Comparison of ENCODE assay signal across 32 cellular contexts in the genomic region with DNA sequence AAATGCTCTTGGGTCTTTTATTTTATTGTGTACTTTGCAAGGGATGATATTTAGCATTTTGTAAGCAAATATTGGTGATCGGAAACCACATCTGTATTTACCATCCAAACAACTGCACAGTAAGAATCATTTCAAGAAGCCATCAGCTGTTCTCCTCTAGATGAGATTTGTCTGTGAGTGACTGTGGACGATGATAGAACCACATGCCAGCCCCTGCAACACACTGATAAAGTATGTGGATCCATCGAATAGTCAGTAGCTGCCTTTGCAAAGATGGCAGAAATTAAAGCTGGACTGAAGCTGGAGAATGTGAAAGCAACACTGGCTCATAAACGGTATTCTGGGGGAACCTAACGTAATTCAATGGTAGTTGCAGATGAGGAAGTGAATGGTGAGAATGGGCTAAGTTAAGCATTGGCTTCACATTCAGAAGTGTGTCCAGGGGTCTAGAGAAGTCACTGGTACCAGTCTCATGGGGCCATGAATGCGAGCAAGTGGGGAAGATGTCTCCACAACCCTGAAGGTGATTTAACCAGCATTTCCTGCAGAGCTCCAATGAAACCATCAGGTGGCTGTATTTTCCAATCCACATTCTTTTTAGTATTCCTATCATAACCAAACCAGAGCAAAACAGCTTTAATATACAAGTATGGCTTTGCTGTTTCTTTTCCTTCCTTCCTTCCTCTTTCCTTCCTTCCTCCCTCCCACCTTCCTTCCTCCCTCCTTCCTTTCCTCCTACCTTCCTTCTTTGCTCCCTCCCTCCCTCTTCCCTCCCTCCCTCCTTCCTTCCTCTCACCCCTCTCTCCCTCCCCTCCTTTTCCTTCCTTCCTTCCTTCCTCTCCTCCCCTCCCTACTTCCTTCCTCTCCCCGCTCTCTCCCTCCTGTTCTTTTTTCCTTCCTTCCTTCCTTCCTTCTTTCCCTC.
A peak's percentile ranks its signal among the peaks of the same experiment; 100 is the strongest.
DNase-seq lines count a peak whose midpoint lies in the region; ATAC-seq, FAIRE-seq and TF ChIP-seq lines count a peak whose summit lies in the region.
"Had no signal": no experiment of that assay in that cellular context is flagged by ENCODE, and none has a peak within 500 bp of the region (broad histone marks: within the 10 kb centered on the region; RNA-seq: fewer than 3 reads in every experiment).

No MANE protein-coding gene starts in this region.

- no peak overlapping the region for H3K23ac ChIP-seq in IMR-90 (ENCODE audit: low read depth, low read length)
- no peak overlapping the region for H3K23ac ChIP-seq in mesenchymal stem cell (ENCODE audit: low read length in 2 of 2)

- intact Hi-C loops in IMR-90 (cut with micrococcal nuclease) = no loop called here
- intact Hi-C loops in K562 (cut with micrococcal nuclease) = no loop called here
- intact Hi-C loops in right cardiac atrium (cut with DNase I) = no loop called here

- no peak for ATAC-seq in IMR-90 (ENCODE audit: low read depth)
- no peak for ATAC-seq in K562
- no peak for ATAC-seq in HG03175 (IDR thresholded peaks at IDR 0.05; ENCODE audit: unreplicated experiment)
- no peak for ATAC-seq in right cardiac atrium
- ATAC-seq: effector memory CD8-positive, alpha-beta T cell; heart left ventricle; naive thymus-derived CD8-positive, alpha-beta T cell had no signal

- BruUV-seq in IMR-90 (replicated peaks; lab: Mats Ljungman, UMichigan) (no TSS peak), K562 (replicated peaks; lab: Mats Ljungman, UMichigan) (no TSS peak)

- H3K27ac Mint-ChIP-seq in activated CD4-positive, alpha-beta memory T cell treated with anti-CD3 and anti-CD28 coated beads, Interleukin-2, amount 10 ng/mL, durations not matched to agents 7 days and 5 days = no peak overlapping the region
- H3K27ac Mint-ChIP-seq: activated CD4-positive, alpha-beta memory T cell treated with anti-CD3 and anti-CD28 coated beads for 36 hours; effector memory CD8-positive, alpha-beta T cell; naive thymus-derived CD8-positive, alpha-beta T cell had no signal

- H2AFZ ChIP-seq in IMR-90 (replicated peaks; ENCODE audit: low read length, poor library complexity) (no peak overlapping the region), K562 (ENCODE audit: low read depth, low read length) (no peak overlapping the region), mesenchymal stem cell (ENCODE audit: low read depth, low read length) (no peak overlapping the region), smooth muscle cell (ENCODE audit: low read depth) (no peak overlapping the region)

- H3K36me3 Mint-ChIP-seq in activated CD4-positive, alpha-beta memory T cell treated with anti-CD3 and anti-CD28 coated beads, Interleukin-2, amount 10 ng/mL, durations not matched to agents 7 days and 5 days (ENCODE audit: low read depth) = no peaks in the 10 kb centered on the region
- H3K36me3 Mint-ChIP-seq: activated CD4-positive, alpha-beta memory T cell treated with anti-CD3 and anti-CD28 coated beads for 36 hours; CD4-positive, CD25-positive, alpha-beta regulatory T cell; naive thymus-derived CD8-positive, alpha-beta T cell had no signal

- no peaks in the 10 kb centered on the region for H3K9me3 Mint-ChIP-seq in activated CD4-positive, alpha-beta memory T cell treated with anti-CD3 and anti-CD28 coated beads, Interleukin-2, amount 10 ng/mL, durations not matched to agents 7 days and 5 days
- H3K9me3 Mint-ChIP-seq: activated CD4-positive, alpha-beta memory T cell treated with anti-CD3 and anti-CD28 coated beads for 36 hours; effector memory CD8-positive, alpha-beta T cell had no signal

- H3K18ac ChIP-seq in IMR-90 (ENCODE audit: low read depth, low read length) (no peak overlapping the region), mesenchymal stem cell (ENCODE audit: low read depth in 1 of 2, low read length in 2 of 2) (no peak overlapping the region)

- H3K9ac ChIP-seq in IMR-90 (ENCODE audit: low read depth, low read length) (no peak overlapping the region), K562 (ENCODE audit: insufficient read depth in 1 of 2, low read depth in 2 of 2, low read length in 2 of 2) (no peak overlapping the region), mesenchymal stem cell (ENCODE audit: low read length) (no peak overlapping the region), smooth muscle cell (ENCODE audit: low read depth) (no peak overlapping the region)

- H2BK120ac ChIP-seq in IMR-90 (ENCODE audit: low read depth, low read length) (no peak overlapping the region), mesenchymal stem cell (ENCODE audit: low read depth, low read length) (peak overlapping the region; percentile 67)

- no peak overlapping the region for H3K4me3 ChIP-seq in IMR-90 (ENCODE audit: insufficient read depth, low read depth, low read length)
- H3K4me3 ChIP-seq in K562 = no peak overlapping the region
- H3K4me3 ChIP-seq in mesenchymal stem cell (ENCODE audit: insufficient read depth in 1 of 2, low read depth in 1 of 2, low read length in 2 of 2) = no peak overlapping the region
- H3K4me3 ChIP-seq in right cardiac atrium (ENCODE audit: low read length) = no peak overlapping the region
- no peak overlapping the region for H3K4me3 ChIP-seq in smooth muscle cell
- H3K4me3 ChIP-seq: heart left ventricle, skin epidermis, testis had no signal

- H3K4me2 ChIP-seq in IMR-90 (ENCODE audit: low read depth, low read length) = no peak overlapping the region
- 0 out of 2 replicates have a peak overlapping the region, but pooled peaks have one; percentile 3 for H3K4me2 ChIP-seq in K562 (ENCODE audit: insufficient read depth, low read length)
- no peak overlapping the region for H3K4me2 ChIP-seq in mesenchymal stem cell (ENCODE audit: low read length, poor library complexity, severe bottlenecking)
- no peak overlapping the region for H3K4me2 ChIP-seq in smooth muscle cell

- H3K4me3 Mint-ChIP-seq in activated CD4-positive, alpha-beta memory T cell treated with anti-CD3 and anti-CD28 coated beads, Interleukin-2, amount 10 ng/mL, durations not matched to agents 7 days and 5 days = no peak overlapping the region
- H3K4me3 Mint-ChIP-seq: activated CD4-positive, alpha-beta memory T cell treated with anti-CD3 and anti-CD28 coated beads for 36 hours; CD4-positive, CD25-positive, alpha-beta regulatory T cell; effector memory CD8-positive, alpha-beta T cell; naive thymus-derived CD8-positive, alpha-beta T cell had no signal

- no peak for TF ChIP-seq RAD21 in IMR-90 (IDR thresholded peaks at IDR 0.05; ENCODE audit: low read length)
- peak in 1 of 2 experiments; percentile 32; a peak in 1 of 4 replicates for TF ChIP-seq RAD21 in K562 (CRISPR knock-in tag; conservative IDR thresholded peaks at IDR 0.05 in 1 of 2, IDR thresholded peaks at IDR 0.05 in 1 of 2)

- peaks cover 22% of the 10 kb centered on the region for H3K27me3 Mint-ChIP-seq in activated CD4-positive, alpha-beta memory T cell treated with anti-CD3 and anti-CD28 coated beads, Interleukin-2, amount 10 ng/mL, durations not matched to agents 7 days and 5 days

- H2BK15ac ChIP-seq in IMR-90 (ENCODE audit: low read depth, low read length) (peak overlapping the region; percentile 76; the same call in 1 of the 3 replicates), mesenchymal stem cell (ENCODE audit: low read depth, poor library complexity, severe bottlenecking) (no peak overlapping the region)

- H3K9me1 ChIP-seq in IMR-90 (ENCODE audit: insufficient read depth, low read length) (no peaks in the 10 kb centered on the region; the same call in 1 of the 2 replicates), K562 (ENCODE audit: control insufficient read depth, insufficient read depth, low read length) (no peaks in the 10 kb centered on the region)

- no peak overlapping the region for H3K27ac ChIP-seq in IMR-90 (ENCODE audit: insufficient read depth, low read length)
- no peak overlapping the region for H3K27ac ChIP-seq in K562 (ENCODE audit: extremely low read depth, low read depth, low read length)
- H3K27ac ChIP-seq in mesenchymal stem cell (ENCODE audit: low read length, poor library complexity, severe bottlenecking) = no peak overlapping the region
- H3K27ac ChIP-seq in right cardiac atrium (ENCODE audit: low read length) = no peak overlapping the region
- H3K27ac ChIP-seq in smooth muscle cell (ENCODE audit: low read depth) = no peak overlapping the region
- H3K27ac ChIP-seq: heart left ventricle, skin epidermis, testis had no signal

- H3K9me3 ChIP-seq in IMR-90 (ENCODE audit: control insufficient read depth, insufficient read depth, low read length) (no peaks in the 10 kb centered on the region; the same call in 1 of the 2 replicates), K562 (replicated peaks; ENCODE audit: control insufficient read depth, insufficient read depth, low read depth, low read length) (no peaks in the 10 kb centered on the region), mesenchymal stem cell (ENCODE audit: control insufficient read depth, low read length) (no peaks in the 10 kb centered on the region), right cardiac atrium (ENCODE audit: control insufficient read depth, low read length) (no peaks in the 10 kb centered on the region), smooth muscle cell (replicated peaks; ENCODE audit: low read depth) (no peaks in the 10 kb centered on the region)
- H3K9me3 ChIP-seq: testis had no signal

- no peak overlapping the region for H3K56ac ChIP-seq in IMR-90 (ENCODE audit: extremely low read depth, insufficient read depth, low read length)

- POLR2A ChIA-PET in IMR-90 (lab: Charles Lee; ENCODE audit: unreplicated experiment) = no interaction called here
- POLR2A ChIA-PET in K562 (lab: Yijun Ruan, JAX) = no interaction called here
- POLR2A ChIA-PET in activated CD4-positive, alpha-beta memory T cell treated with anti-CD3 and anti-CD28 coated beads, Interleukin-2, amount 10 ng/mL, durations not matched to agents 7 days and 5 days (lab: Charles Lee) = no interaction called here

- H2BK5ac ChIP-seq in IMR-90 (ENCODE audit: low read depth, low read length, poor library complexity, severe bottlenecking) (no peak overlapping the region), mesenchymal stem cell (ENCODE audit: low read depth, low read length, poor library complexity, severe bottlenecking) (no peak overlapping the region)

- no peaks in the 10 kb centered on the region for H3K79me1 ChIP-seq in IMR-90 (ENCODE audit: low read depth in 1 of 2, low read length in 2 of 2)
- H3K79me1 ChIP-seq in mesenchymal stem cell (replicated peaks; ENCODE audit: low read length, poor library complexity, severe bottlenecking) = no peaks in the 10 kb centered on the region

- no peak overlapping the region for H2BK20ac ChIP-seq in IMR-90 (ENCODE audit: low read depth, low read length)

- H4K20me1 ChIP-seq in IMR-90 (ENCODE audit: insufficient read depth, low read length) (no peaks in the 10 kb centered on the region), K562 (replicated peaks; ENCODE audit: control insufficient read depth, insufficient read depth, low read length) (no peaks in the 10 kb centered on the region), smooth muscle cell (ENCODE audit: low read depth) (no peaks in the 10 kb centered on the region)

- DNase-seq in DMS53 (lab: John Stamatoyannopoulos, UW) (peak; percentile 19), IMR-90 (no peak), K562 (ENCODE audit: extremely low read depth in 1 of 4, low spot score in 3 of 4) (no peak), mesenchymal stem cell (no peak), right cardiac atrium (no peak), smooth muscle cell (lab: John Stamatoyannopoulos, UW; ENCODE audit: unreplicated experiment) (no peak)
- no peak for DNase-seq in activated CD4-positive, alpha-beta memory T cell treated with anti-CD3 and anti-CD28 coated beads, Interleukin-2, amount 10 ng/mL, durations not matched to agents 7 days and 5 days
- DNase-seq: activated CD4-positive, alpha-beta memory T cell treated with anti-CD3 and anti-CD28 coated beads for 36 hours; activated CD4-positive, CD25-positive, alpha-beta regulatory T cell treated with anti-CD3 and anti-CD28 coated beads, Interleukin-2, amount 50 U/mL, for 72 hours; activated CD8-positive, alpha-beta memory T cell treated with anti-CD3 and anti-CD28 coated beads, Interleukin-2, amount 50 U/mL, for 4 hours; activated naive CD4-positive, alpha-beta T cell treated with Interleukin-2 at 50 U/mL for 16 hours; Calu3; CD4-positive, CD25-positive, alpha-beta regulatory T cell; central memory CD4-positive, alpha-beta T cell; effector memory CD8-positive, alpha-beta T cell; EL; heart left ventricle; Kasumi-1; midbrain; MV-4-11; naive thymus-derived CD8-positive, alpha-beta T cell; NCI-H1436 treated with DMSO at 0.1 percent for 48 hours; NCI-H2081 treated with DMSO at 0.1 percent for 48 hours; NCI-H2227 treated with DMSO at 0.1 percent for 48 hours; NCI-H69; stimulated activated naive CD4-positive, alpha-beta T cell treated with Interleukin-2 at 50 U/mL for 16 hours; T-helper 2 cell; testis had no signal

- H3K79me2 ChIP-seq in K562 (ENCODE audit: control insufficient read depth, insufficient read depth, low read length) = no peaks in the 10 kb centered on the region
- H3K79me2 ChIP-seq in smooth muscle cell (ENCODE audit: low read depth) = no peaks in the 10 kb centered on the region

- TF ChIP-seq CTCF in IMR-90 (conservative IDR thresholded peaks at IDR 0.05; ENCODE audit: low read depth, low read length) = no peak
- no peak for TF ChIP-seq CTCF in K562 (IDR thresholded peaks at IDR 0.05 in 2 of 3, conservative IDR thresholded peaks at IDR 0.05 in 1 of 3; ENCODE audit: insufficient read depth in 2 of 3, low read depth in 1 of 3, low read length in 3 of 3)
- no peak for TF ChIP-seq CTCF in smooth muscle cell (IDR thresholded peaks at IDR 0.05; ENCODE audit: borderline replicate concordance, insufficient read depth, poor library complexity, severe bottlenecking)

- H3K27me3 ChIP-seq in IMR-90 (ENCODE audit: control insufficient read depth, insufficient read depth, low read length) (no peaks in the 10 kb centered on the region), K562 (ENCODE audit: control insufficient read depth in 2 of 2, insufficient read depth in 2 of 2, low read length in 2 of 2) (no peaks in the 10 kb centered on the region), mesenchymal stem cell (ENCODE audit: control insufficient read depth in 1 of 2, insufficient read depth in 1 of 2, low read length in 2 of 2) (no peaks in the 10 kb centered on the region), right cardiac atrium (ENCODE audit: control insufficient read depth, insufficient read depth) (no peaks in the 10 kb centered on the region), smooth muscle cell (ENCODE audit: low read depth) (no peaks in the 10 kb centered on the region)
- H3K27me3 ChIP-seq: heart left ventricle, testis had no signal

- TF ChIP-seq POLR2A in IMR-90 (IDR thresholded peaks at IDR 0.05; ENCODE audit: low read depth, low read length) (no peak), K562 (conservative IDR thresholded peaks at IDR 0.05) (no peak)

- peak overlapping the region; percentile 27; the same call in 1 of the 2 replicates for H2AK5ac ChIP-seq in IMR-90 (ENCODE audit: low read depth, low read length)
- H2AK5ac ChIP-seq in mesenchymal stem cell (ENCODE audit: low read length, severe bottlenecking) = no peak overlapping the region

- H3K4me1 ChIP-seq in IMR-90 (ENCODE audit: control insufficient read depth, insufficient read depth, low read length) (no peaks in the 10 kb centered on the region), K562 (replicated peaks in 1 of 2; ENCODE audit: control insufficient read depth in 2 of 2, insufficient read depth in 2 of 2, low read length in 2 of 2) (no peaks in the 10 kb centered on the region), mesenchymal stem cell (ENCODE audit: control insufficient read depth, insufficient read depth, low read depth, low read length) (peaks cover 1% of the 10 kb centered on the region), right cardiac atrium (ENCODE audit: control insufficient read depth, insufficient read depth, low read length) (no peaks in the 10 kb centered on the region), smooth muscle cell (ENCODE audit: low read depth) (no peaks in the 10 kb centered on the region)

- 88% methylated on average over 4 of the region's 7 CpGs; no CpG with 5 or more reads in 1 of the 2 experiments for WGBS in IMR-90 (ENCODE audit: extremely low coverage in 2 of 2, insufficient read length in 1 of 2), 2 experiments
- whole genome bisulfite sequencing in K562 (ENCODE audit: insufficient coverage, low coverage, missing lambda C conversion rate) = 7% methylated on average over 7 of the region's 7 CpGs
- WGBS in mesenchymal stem cell = 96% methylated on average over 7 of the region's 7 CpGs
- WGBS in right cardiac atrium = 76% methylated on average over 7 of the region's 7 CpGs
- WGBS in smooth muscle cell (ENCODE audit: low lambda C conversion rate) = 84% methylated on average over 7 of the region's 7 CpGs

- H3F3A ChIP-seq in smooth muscle cell (ENCODE audit: low read depth) = no peaks in the 10 kb centered on the region

- CTCF ChIA-PET in IMR-90 (lab: Yijun Ruan, JAX) = no interaction called here
- CTCF ChIA-PET in K562 (lab: Yijun Ruan, JAX; ENCODE audit: low intra/inter-chr PET ratio) = interaction anchor here (1.0 kb wide), 1 partner anchor 609 kb away, joined by 3 read pairs; no protein-coding TSS in a partner anchor
- CTCF ChIA-PET in activated CD4-positive, alpha-beta memory T cell treated with anti-CD3 and anti-CD28 coated beads, Interleukin-2, amount 10 ng/mL, durations not matched to agents 7 days and 5 days (lab: Charles Lee) = interaction anchor here (1.2 kb wide), 1 partner anchor 9 kb away, joined by 3 read pairs; no protein-coding TSS in a partner anchor

- peak overlapping the region in 1 of 2 experiments; percentile 97 for H2BK12ac ChIP-seq in mesenchymal stem cell (ENCODE audit: low read length in 2 of 2)

- dilution Hi-C loops in IMR-90 (cut with HindIII; ENCODE audit: low sequenced_read_pairs, unreplicated experiment) = no loop called here

- FAIRE-seq in K562 (lab: Jason Lieb, UNC) = no peak
- FAIRE-seq: H1, keratinocyte had no signal

- no peak overlapping the region for H4K5ac ChIP-seq in IMR-90 (ENCODE audit: low read depth, low read length)

- in situ Hi-C loops in IMR-90 (cut with MboI; ENCODE audit: low sequenced_read_pairs) (loop anchor here (25.0 kb wide), 1 partner anchor 701 kb away; no protein-coding TSS in a partner anchor), K562 (cut with MboI) (no loop called here)

- H3K36me3 ChIP-seq in IMR-90 (ENCODE audit: control insufficient read depth, insufficient read depth, low read length) (no peaks in the 10 kb centered on the region), K562 (ENCODE audit: control insufficient read depth, insufficient read depth, low read length) (no peaks in the 10 kb centered on the region), mesenchymal stem cell (ENCODE audit: control insufficient read depth in 1 of 2, insufficient read depth in 2 of 2, low read depth in 1 of 2, low read length in 2 of 2) (no peaks in the 10 kb centered on the region), smooth muscle cell (ENCODE audit: low read depth) (no peaks in the 10 kb centered on the region)
- H3K36me3 ChIP-seq: heart left ventricle had no signal

- no peaks in the 10 kb centered on the region for H3K4me1 Mint-ChIP-seq in activated CD4-positive, alpha-beta memory T cell treated with anti-CD3 and anti-CD28 coated beads, Interleukin-2, amount 10 ng/mL, durations not matched to agents 7 days and 5 days
- H3K4me1 Mint-ChIP-seq: CD4-positive, CD25-positive, alpha-beta regulatory T cell; naive thymus-derived CD8-positive, alpha-beta T cell had no signal

- no peak overlapping the region for H4K8ac ChIP-seq in IMR-90 (ENCODE audit: low read depth in 2 of 2, low read length in 2 of 2)
- H4K8ac ChIP-seq in mesenchymal stem cell (ENCODE audit: low read length) = no peak overlapping the region

- no peak overlapping the region for H4K91ac ChIP-seq in IMR-90 (ENCODE audit: insufficient read depth, low read depth, low read length)
- no peak overlapping the region for H4K91ac ChIP-seq in mesenchymal stem cell (ENCODE audit: low read length)

- H3K4ac ChIP-seq in IMR-90 (ENCODE audit: low read depth, low read length) (no peak overlapping the region), mesenchymal stem cell (ENCODE audit: low read depth in 1 of 2, low read length in 2 of 2) (no peak overlapping the region)

- no peak for TF ChIP-seq EP300 in K562 (IDR thresholded peaks at IDR 0.05; ENCODE audit: low read length)

- no peak overlapping the region for H2AK9ac ChIP-seq in IMR-90 (replicated peaks; ENCODE audit: low read depth, low read length, poor library complexity)

- H3K14ac ChIP-seq in IMR-90 (replicated peaks; ENCODE audit: low read depth, low read length) (no peak overlapping the region), mesenchymal stem cell (ENCODE audit: low read length in 2 of 2) (no peak overlapping the region)
